7 cellular contexts compared by ENCODE assay signal in the genomic region with DNA sequence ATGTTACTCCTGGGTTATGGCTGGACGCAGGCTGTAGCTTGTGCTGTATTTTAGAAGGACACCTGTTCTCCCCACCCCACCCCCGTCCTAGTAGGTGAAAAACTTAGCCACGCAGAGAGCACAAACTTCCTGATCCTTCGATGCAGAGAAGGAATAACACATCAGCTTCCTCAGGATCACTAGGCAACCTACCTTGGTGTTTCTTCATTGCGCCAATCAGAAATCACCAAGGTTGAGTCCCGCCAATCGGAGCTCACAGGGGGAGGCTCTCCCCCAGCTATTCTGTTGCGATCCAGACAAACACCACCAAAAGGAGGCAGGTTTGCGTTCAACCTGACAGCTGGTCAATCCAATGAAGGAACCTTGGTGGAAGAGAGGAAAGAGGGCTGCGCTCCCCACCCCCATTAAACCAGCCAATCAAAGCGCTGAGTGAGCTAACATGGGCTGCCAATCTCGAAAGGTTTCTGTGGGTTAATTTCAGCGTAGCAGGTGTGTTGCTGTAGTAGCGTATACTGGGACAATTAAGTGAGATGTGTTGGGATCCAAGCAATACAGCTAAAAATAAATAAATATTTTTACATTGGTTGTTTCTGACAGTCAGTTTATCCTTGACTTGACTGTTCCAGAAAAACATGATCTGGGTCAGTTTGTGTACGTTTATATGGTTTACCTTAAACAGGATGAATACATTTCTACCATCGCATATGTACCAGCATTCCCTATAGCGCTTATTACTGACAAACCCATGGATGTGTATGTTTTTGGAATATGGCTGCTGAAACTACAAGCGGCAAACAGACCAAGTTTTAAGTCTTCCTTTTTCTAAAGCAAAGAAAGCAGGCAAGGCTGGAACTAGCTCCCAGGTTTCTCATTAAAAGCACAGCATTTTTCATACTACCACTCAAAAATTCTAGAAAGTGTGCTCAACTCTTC. TPM values are rescaled to one million over a fixed set of nuclear protein-coding genes. Genes with fewer than 3 reads are reported as not detected.
DNase-seq lines count a peak whose midpoint lies in the region; ATAC-seq, FAIRE-seq and TF ChIP-seq lines count a peak whose summit lies in the region.

A gene (minus strand): TSS at position 160 of the 933 bp plus-strand sequence. CDS start 2,316 bp downstream, outside the sequence.

- H3K4me1 ChIP-seq in GM12878 (ENCODE audit: control insufficient read depth, insufficient read depth, low read length): peaks cover 3% of the 10 kb centered on the region; the same call in 1 of the 2 replicates

- no peak for TF ChIP-seq CTCF in GM12878 (IDR thresholded peaks at IDR 0.05 in 2 of 3, conservative IDR thresholded peaks at IDR 0.05 in 1 of 3; ENCODE audit: control insufficient read depth in 2 of 3, extremely low read depth in 1 of 3, insufficient read depth in 1 of 3, low read depth in 3 of 3, low read length in 3 of 3)
- peak; percentile 29 for TF ChIP-seq CTCF in retinal pigment epithelial cell (conservative IDR thresholded peaks at IDR 0.05; ENCODE audit: low read depth, low read length)

- H3K9me3 ChIP-seq in GM12878 (replicated peaks; ENCODE audit: control insufficient read depth, insufficient read depth, low read length): no peaks in the 10 kb centered on the region

- CTCF ChIA-PET in GM12878 (lab: Yijun Ruan, JAX): interaction anchor here (0.6 to 2.5 kb wide), 14 partner anchors 10 to 428 kb away, joined by 3 to 18 read pairs (median 5); a partner anchor contains a TSS

- TF ChIP-seq POLR2A in GM12878 (IDR thresholded peaks at IDR 0.05; ENCODE audit: low read depth, low read length): peak; percentile 36; the same call in 1 of the 2 replicates

- H3K79me2 ChIP-seq in GM12878 (ENCODE audit: control insufficient read depth, insufficient read depth, low read length): peaks cover 15% of the 10 kb centered on the region

- no peak for TF ChIP-seq EP300 in GM12878 (IDR thresholded peaks at IDR 0.05; ENCODE audit: borderline replicate concordance in 1 of 2, control insufficient read depth in 1 of 2, low read depth in 2 of 2, low read length in 2 of 2)

- POLR2A ChIA-PET in GM12878 (lab: Charles Lee): interaction anchor here (0.5 to 1.9 kb wide), 26 partner anchors 10 to 463 kb away, joined by 3 to 16 read pairs (median 4); a partner anchor contains a TSS

- H2AFZ ChIP-seq in GM12878 (ENCODE audit: control insufficient read depth, low read depth, low read length): peak within 1 kb of the TSS; percentile 89

- H3K9ac ChIP-seq in GM12878 (ENCODE audit: control insufficient read depth, insufficient read depth, low read length): peak within 1 kb of the TSS; percentile 48; the same call in 1 of the 2 replicates

- no peaks in the 10 kb centered on the region for H3K27me3 ChIP-seq in GM12878 (replicated peaks in 1 of 2; ENCODE audit: control insufficient read depth in 2 of 2, insufficient read depth in 2 of 2, low read length in 1 of 2)

- FAIRE-seq in GM18507 (lab: Jason Lieb, UNC) (peak; percentile 99), GM12878 (lab: Jason Lieb, UNC) (peak; percentile 99)

- ATAC-seq in HG03025 (IDR thresholded peaks at IDR 0.05; ENCODE audit: low FRiP score, unreplicated experiment) (peak; percentile 95), GM12878 (peak; percentile 100)

- SMC1A ChIA-PET in GM12878 (lab: Charles Lee; ENCODE audit: uncharacterized antibody, unreplicated experiment): interaction anchor here (0.5 to 2.4 kb wide), 28 partner anchors 11 to 229 kb away, joined by 3 to 20 read pairs (median 4); a partner anchor contains a TSS

- no peak for TF ChIP-seq RAD21 in GM12878 (IDR thresholded peaks at IDR 0.05; ENCODE audit: insufficient read depth, low read depth, low read length)

- H3K36me3 ChIP-seq in GM12878 (ENCODE audit: control insufficient read depth in 2 of 2, insufficient read depth in 2 of 2, low read length in 1 of 2): peaks cover 0 to 12% of the 10 kb centered on the region in 2 experiments; a peak in 1 of 4 replicates

- H3K4me2 ChIP-seq in GM12878 (ENCODE audit: control insufficient read depth, insufficient read depth): peak within 1 kb of the TSS; percentile 84

- intact Hi-C loops in GM12878 (cut with micrococcal nuclease; ENCODE audit: unreplicated experiment): loop anchor here (5.0 kb wide), 1 partner anchor 135 kb away; no protein-coding TSS in a partner anchor

- under 1% methylated on average over 18 of the region's 18 CpGs for WGBS in GM12878 (ENCODE audit: insufficient coverage, insufficient replicate concordance, low lambda C conversion rate, missing lambda C conversion rate)

- DNase-seq in GM18507 (ENCODE audit: extremely low spot score, insufficient read length, low read depth): peak; percentile 67
- DNase-seq in NCI-H2081 (lab: John Stamatoyannopoulos, UW): peak; percentile 100
- DNase-seq in T1000 (lab: John Stamatoyannopoulos, UW): peak; percentile 37
- peak; percentile 99 for DNase-seq in GM12878 (ENCODE audit: low read depth, low spot score)
- peak; percentile 7 to 98 (median 87) for DNase-seq in hypothalamus (lab: John Stamatoyannopoulos, UW)
- DNase-seq in retinal pigment epithelial cell (ENCODE audit: low read depth): peak; percentile 99

- no peaks in the 10 kb centered on the region for H4K20me1 ChIP-seq in GM12878 (ENCODE audit: control insufficient read depth, insufficient read depth)

- in situ Hi-C loops in GM12878 (cut with MboI): no loop called here

- RAD21 ChIA-PET in GM12878 (lab: Charles Lee; ENCODE audit: unreplicated experiment): interaction anchor here (0.5 to 2.6 kb wide), 22 partner anchors 10 to 334 kb away, joined by 3 to 23 read pairs (median 4); a partner anchor contains a TSS

- H3K4me3 ChIP-seq in GM12878 (peak within 1 kb of the TSS; percentile 72), retinal pigment epithelial cell (ENCODE audit: low read length) (peak within 1 kb of the TSS; percentile 98)

- no TSS peak for BruUV-seq in GM12878 (replicated peaks; lab: Mats Ljungman, UMichigan)

- H3K27ac ChIP-seq in GM12878 (ENCODE audit: control insufficient read depth, insufficient read depth): peak within 1 kb of the TSS; percentile 45

TF ChIP-seq in GM12878, 131 proteins besides CTCF, POLR2A, EP300 and RAD21 (continues in another document):
- no peak for TF ChIP-seq ZNF274 (IDR thresholded peaks at IDR 0.05; ENCODE audit: insufficient read depth, insufficient read length)
- TF ChIP-seq, protein P1, sequence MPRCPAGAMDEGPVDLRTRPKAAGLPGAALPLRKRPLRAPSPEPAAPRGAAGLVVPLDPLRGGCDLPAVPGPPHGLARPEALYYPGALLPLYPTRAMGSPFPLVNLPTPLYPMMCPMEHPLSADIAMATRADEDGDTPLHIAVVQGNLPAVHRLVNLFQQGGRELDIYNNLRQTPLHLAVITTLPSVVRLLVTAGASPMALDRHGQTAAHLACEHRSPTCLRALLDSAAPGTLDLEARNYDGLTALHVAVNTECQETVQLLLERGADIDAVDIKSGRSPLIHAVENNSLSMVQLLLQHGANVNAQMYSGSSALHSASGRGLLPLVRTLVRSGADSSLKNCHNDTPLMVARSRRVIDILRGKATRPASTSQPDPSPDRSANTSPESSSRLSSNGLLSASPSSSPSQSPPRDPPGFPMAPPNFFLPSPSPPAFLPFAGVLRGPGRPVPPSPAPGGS (IDR thresholded peaks at IDR 0.05; ENCODE audit: borderline replicate concordance, insufficient read depth, low read depth, low read length, poor library complexity, severe bottlenecking): no peak
- TF ChIP-seq, protein P2, sequence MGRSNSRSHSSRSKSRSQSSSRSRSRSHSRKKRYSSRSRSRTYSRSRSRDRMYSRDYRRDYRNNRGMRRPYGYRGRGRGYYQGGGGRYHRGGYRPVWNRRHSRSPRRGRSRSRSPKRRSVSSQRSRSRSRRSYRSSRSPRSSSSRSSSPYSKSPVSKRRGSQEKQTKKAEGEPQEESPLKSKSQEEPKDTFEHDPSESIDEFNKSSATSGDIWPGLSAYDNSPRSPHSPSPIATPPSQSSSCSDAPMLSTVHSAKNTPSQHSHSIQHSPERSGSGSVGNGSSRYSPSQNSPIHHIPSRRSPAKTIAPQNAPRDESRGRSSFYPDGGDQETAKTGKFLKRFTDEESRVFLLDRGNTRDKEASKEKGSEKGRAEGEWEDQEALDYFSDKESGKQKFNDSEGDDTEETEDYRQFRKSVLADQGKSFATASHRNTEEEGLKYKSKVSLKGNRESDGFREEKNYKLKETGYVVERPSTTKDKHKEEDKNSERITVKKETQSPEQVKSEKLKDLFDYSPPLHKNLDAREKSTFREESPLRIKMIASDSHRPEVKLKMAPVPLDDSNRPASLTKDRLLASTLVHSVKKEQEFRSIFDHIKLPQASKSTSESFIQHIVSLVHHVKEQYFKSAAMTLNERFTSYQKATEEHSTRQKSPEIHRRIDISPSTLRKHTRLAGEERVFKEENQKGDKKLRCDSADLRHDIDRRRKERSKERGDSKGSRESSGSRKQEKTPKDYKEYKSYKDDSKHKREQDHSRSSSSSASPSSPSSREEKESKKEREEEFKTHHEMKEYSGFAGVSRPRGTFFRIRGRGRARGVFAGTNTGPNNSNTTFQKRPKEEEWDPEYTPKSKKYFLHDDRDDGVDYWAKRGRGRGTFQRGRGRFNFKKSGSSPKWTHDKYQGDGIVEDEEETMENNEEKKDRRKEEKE (IDR thresholded peaks at IDR 0.05): no peak
- TF ChIP-seq BCL11A (IDR thresholded peaks at IDR 0.05; ENCODE audit: low read depth, low read length): no peak
- no peak for TF ChIP-seq KDM1A (IDR thresholded peaks at IDR 0.05; ENCODE audit: borderline replicate concordance)
- TF ChIP-seq NR2C1 (IDR thresholded peaks at IDR 0.05): no peak
- TF ChIP-seq RUNX3 (IDR thresholded peaks at IDR 0.05; ENCODE audit: low read length): peak; percentile 60

RNA-seq across cellular contexts. Expression of the gene that starts here (rescaled TPM):
- total RNA-seq in GM12878 (2013; cell fraction: nucleolus; rRNA removed): 22.0 and 23.1 TPM in 2 replicates
- total RNA-seq in GM12878 (2014; rRNA removed): 7.7 and 8.8 TPM in 2 replicates
- total RNA-seq in GM12878 (2014; rRNA removed; fragmentation: Illumina TruSeq; extraction: Trizol): 20.0 and 21.0 TPM in 2 replicates
- 17.2 and 18.3 TPM in 2 replicates for total RNA-seq in GM12878 (2021)
- polyA plus RNA-seq in GM12878 (2011; ENCODE audit: low read depth): 12.6 TPM
- polyA plus RNA-seq in GM12878 (2011; rRNA removed): 25.2 and 34.7 TPM in 2 replicates
- polyA plus RNA-seq in GM12878 (2011; cell fraction: cytosol; rRNA removed): 12.0 and 12.5 TPM in 2 replicates
- polyA plus RNA-seq in GM12878 (2011; cell fraction: nucleus; rRNA removed): 6.0 and 6.8 TPM in 2 replicates
- 26.1 and 30.0 TPM in 2 replicates for polyA plus RNA-seq in GM12878 (2012)
- 27.2 and 29.7 TPM in 2 replicates for polyA plus RNA-seq in GM12878 (2014; fragmentation: Illumina TruSeq; extraction: Trizol)
- 10 to 100 TPM; 11.8 to 12.1 TPM for polyA plus RNA-seq in GM12878 (2014; fragmentation: Nextera tagmentation; extraction: Ambion mirVana)
- polyA plus RNA-seq in GM12878 (2014; rRNA removed): 14.2 and 14.5 TPM in 2 replicates
- 10 to 100 TPM; 24.4 to 29.9 TPM for polyA plus RNA-seq in GM12878 (2016; fragmentation: Nextera tagmentation; extraction: Ambion mirVana)
- polyA minus RNA-seq in GM12878 (2011; rRNA and poly(A)+ RNA removed): 22.0 and 22.5 TPM in 2 replicates
- polyA minus RNA-seq in GM12878 (2011; cell fraction: cytosol; rRNA and poly(A)+ RNA removed): 13.4 and 13.6 TPM in 2 replicates
- 4.8 and 7.3 TPM in 2 replicates for polyA minus RNA-seq in GM12878 (2011; cell fraction: nucleus; rRNA and poly(A)+ RNA removed)

Comparison
In these comparisons a context has a peak if more than half of its experiments do, and no peak if none do; other contexts are left out.
1. Peak in every context shown above with its lines: DNase-seq, ATAC-seq, H3K4me3 ChIP-seq and H3K27ac ChIP-seq.
2. DNase-seq: peak in every context shown above with its lines; median percentile 100 in NCI-H2081; 99 in GM12878; 99 in retinal pigment epithelial cell; 87 in hypothalamus; 67 in GM18507; 37 in T1000.